Comparison of ENCODE assay signal across 8 cellular contexts in genomic region chr15:34337557-34338306, GRCh38. TPM values are rescaled to one million over a fixed set of nuclear protein-coding genes. Genes with fewer than 3 reads are reported as not detected.
A peak's percentile ranks its signal among the peaks of the same experiment; 100 is the strongest.
DNase-seq lines count a peak whose midpoint lies in the region; ATAC-seq and TF ChIP-seq lines count a peak whose summit lies in the region.

TSS of gene SLC12A6 (minus strand) at chr15:34337781. CDS start at chr15:34336680, 1,101 bp downstream.

- no peaks in the 10 kb centered on the region for H3K9me3 ChIP-seq in Peyer's patch

- no peaks in the 10 kb centered on the region for H3K27me3 ChIP-seq in Peyer's patch

- peaks cover 0 to 20% (median 0%) of the 10 kb centered on the region in 4 donors for H3K4me1 ChIP-seq in Peyer's patch

- DNase-seq in DMS153 treated with DMSO at 0.1 percent for 48 hours (lab: John Stamatoyannopoulos, UW; ENCODE audit: unreplicated experiment) (peak; percentile 16), Peyer's patch (peak; percentile 90 to 96 (median 94)), myocyte (ENCODE audit: low read depth) (peak; percentile 91)
- peak; percentile 90 to 93 for DNase-seq in activated T-cell treated with anti-CD3 and anti-CD28 coated beads, Interleukin-2, amount 50 U/mL, for 48 hours
- DNase-seq in stimulated activated CD8-positive, alpha-beta memory T cell treated with anti-CD3 and anti-CD28 coated beads, Interleukin-7, amount 100 ng/mL, for 4 hours (ENCODE audit: low read depth in 2 of 2) = peak; percentile 71 to 89

- ATAC-seq in GM21576 (IDR thresholded peaks at IDR 0.05; ENCODE audit: unreplicated experiment) = peak; percentile 65
- ATAC-seq in esophagus mucosa = peak; percentile 92

- peak within 1 kb of the TSS; percentile 88 to 98 (median 92) for H3K27ac ChIP-seq in Peyer's patch

- peak; percentile 77 to 79 for TF ChIP-seq POLR2A in Peyer's patch (IDR thresholded peaks at IDR 0.05)

- TF ChIP-seq RAD21 in Ishikawa (IDR thresholded peaks at IDR 0.05; ENCODE audit: low read depth) = no peak

- H3K4me3 ChIP-seq in Peyer's patch = peak within 1 kb of the TSS; percentile 78 to 87 (median 78)

- TF ChIP-seq EP300 in Ishikawa (IDR thresholded peaks at IDR 0.05; ENCODE audit: borderline replicate concordance) = no peak

- peak in 1 of 6 experiments; percentile 5 for TF ChIP-seq CTCF in Peyer's patch (IDR thresholded peaks at IDR 0.05)

- peaks cover 0 to 11% (median 0%) of the 10 kb centered on the region in 3 donors for H3K36me3 ChIP-seq in Peyer's patch

TF ChIP-seq in Ishikawa, 13 proteins besides CTCF, POLR2A, EP300 and RAD21:
- TF ChIP-seq TAF1 (IDR thresholded peaks at IDR 0.05; ENCODE audit: low read depth) = 0 out of 2 replicates have a peak, but pooled peaks have one; percentile 44
- TF ChIP-seq USF1 (IDR thresholded peaks at IDR 0.05) = no peak
- TF ChIP-seq FOXM1 (IDR thresholded peaks at IDR 0.05; ENCODE audit: borderline replicate concordance, low read depth) = no peak
- TF ChIP-seq ZBTB7A (IDR thresholded peaks at IDR 0.05; ENCODE audit: low read depth) = peak; percentile 63
- no peak for TF ChIP-seq YY1 (IDR thresholded peaks at IDR 0.05; ENCODE audit: low read depth)

RNA-seq across cellular contexts. Expression of gene SLC12A6, which starts in this region (rescaled TPM):
- total RNA-seq in Peyer's patch (100 to 1,000 TPM in 1 of 4 donors, 10 to 100 TPM in 3; 48.7 to 111 (median 54.1) TPM), esophagus mucosa (48.9 TPM), myocyte (17.9 and 18.3 TPM in 2 replicates)
- 12.9 TPM for polyA plus RNA-seq in myocyte (2012)

Comparison
In these comparisons a context has a peak if more than half of its experiments do, and no peak if none do; other contexts are left out.
1. Peak in every context shown above with its lines: DNase-seq, ATAC-seq, H3K4me3 ChIP-seq and H3K27ac ChIP-seq.
2. DNase-seq: peak in every context shown above with its lines; median percentile 94 in Peyer's patch; 92 in activated T-cell treated with anti-CD3 and anti-CD28 coated beads, Interleukin-2, amount 50 U/mL, for 48 hours; 91 in myocyte; 80 in stimulated activated CD8-positive, alpha-beta memory T cell treated with anti-CD3 and anti-CD28 coated beads, Interleukin-7, amount 100 ng/mL, for 4 hours; 16 in DMS153 treated with DMSO at 0.1 percent for 48 hours.